In genomic region chr16:8950580-8951077, GRCh38 we compare ENCODE assay signal across 13 cellular contexts. TPM values are rescaled to one million over a fixed set of nuclear protein-coding genes. Genes with fewer than 3 reads are reported as not detected.
DNase-seq lines count a peak whose midpoint lies in the region; ATAC-seq, FAIRE-seq and TF ChIP-seq lines count a peak whose summit lies in the region.
"Had no signal": no experiment of that assay in that cellular context is flagged by ENCODE, and none has a peak within 500 bp of the region (broad histone marks: within the 10 kb centered on the region; RNA-seq: fewer than 3 reads in every experiment).

No MANE protein-coding gene starts in this region.

- peaks cover 0 to 6% (median 4%) of the 10 kb centered on the region in 3 donors for H3K36me3 Mint-ChIP-seq in CD8-positive, alpha-beta memory T cell
- no peaks in the 10 kb centered on the region for H3K36me3 Mint-ChIP-seq in neural crest cell (ENCODE audit: low read depth)

- H3K9ac ChIP-seq in SU-DHL-6 (ENCODE audit: low read length) = peak overlapping the region; percentile 47

- peaks cover 5% of the 10 kb centered on the region; the same call in 1 of the 2 replicates for H4K20me1 ChIP-seq in SU-DHL-6 (ENCODE audit: low read depth, low read length)

- H3K9me3 Mint-ChIP-seq in CD8-positive, alpha-beta memory T cell = no peaks in the 10 kb centered on the region
- no peaks in the 10 kb centered on the region for H3K9me3 Mint-ChIP-seq in neural crest cell
- H3K9me3 Mint-ChIP-seq: activated T-cell treated with anti-CD3 and anti-CD28 coated beads, Interleukin-2, amount 50 U/mL, for 72 hours had no signal

- no peak for FAIRE-seq in H54 (lab: Jason Lieb, UNC)
- FAIRE-seq: TTC549, urothelium cell line had no signal

- no peaks in the 10 kb centered on the region for H3K36me3 ChIP-seq in CD8-positive, alpha-beta memory T cell (ENCODE audit: insufficient read depth, low read length)
- no peaks in the 10 kb centered on the region for H3K36me3 ChIP-seq in SU-DHL-6 (ENCODE audit: low read length)

- no peak for ATAC-seq in HG03460 (IDR thresholded peaks at IDR 0.05; ENCODE audit: unreplicated experiment)

- no peak for TF ChIP-seq POLR2A in H54 (IDR thresholded peaks at IDR 0.05; ENCODE audit: low read depth, low read length)

- no peak for DNase-seq in CD8-positive, alpha-beta memory T cell
- DNase-seq in fibroblast of mammary gland (ENCODE audit: low read depth) (peak; percentile 38), neural crest cell (ENCODE audit: low read depth, low spot score) (no peak), SHP77 (lab: John Stamatoyannopoulos, UW) (no peak), H54 (ENCODE audit: insufficient read length, low spot score) (no peak), SW480 (ENCODE audit: low spot score) (no peak)
- DNase-seq: activated T-cell treated with anti-CD3 and anti-CD28 coated beads, Interleukin-2, amount 50 U/mL, for 72 hours; NCI-H2107; PC-9 had no signal

- peak overlapping the region; percentile 97 for H3K4me2 ChIP-seq in SU-DHL-6 (ENCODE audit: low read depth, low read length, poor library complexity, severe bottlenecking)
- H3K4me2 ChIP-seq: PC-9 had no signal

- POLR2A ChIA-PET in CD8-positive, alpha-beta memory T cell (lab: Charles Lee) = interaction anchor here (0.6 kb wide), 1 partner anchor 9 kb away, joined by 3 read pairs; no protein-coding TSS in a partner anchor

- no peaks in the 10 kb centered on the region for H3K27me3 ChIP-seq in CD8-positive, alpha-beta memory T cell (ENCODE audit: insufficient read depth, low read length, poor library complexity, severe bottlenecking)
- no peaks in the 10 kb centered on the region for H3K27me3 ChIP-seq in SU-DHL-6 (ENCODE audit: low read length)

- H3F3A ChIP-seq in SU-DHL-6 (ENCODE audit: insufficient read depth) = peaks cover 50% of the 10 kb centered on the region

- no peaks in the 10 kb centered on the region for H3K9me3 ChIP-seq in CD8-positive, alpha-beta memory T cell (ENCODE audit: low read length)
- H3K9me3 ChIP-seq in SU-DHL-6 (ENCODE audit: insufficient read depth, low read length) = no peaks in the 10 kb centered on the region

- TF ChIP-seq CTCF in SU-DHL-6 (IDR thresholded peaks at IDR 0.05; ENCODE audit: insufficient read depth, low read length, poor library complexity, severe bottlenecking) (no peak), fibroblast of mammary gland (conservative IDR thresholded peaks at IDR 0.05; ENCODE audit: control insufficient read depth, insufficient read depth, low read depth, low read length) (no peak), neural crest cell (conservative IDR thresholded peaks at IDR 0.05) (no peak)

- no peak overlapping the region for H2AFZ ChIP-seq in SU-DHL-6 (ENCODE audit: low read depth, low read length, severe bottlenecking)
- H2AFZ ChIP-seq: PC-9 had no signal

- H3K9me2 ChIP-seq in SU-DHL-6 (replicated peaks; ENCODE audit: insufficient read depth, low read length) = no peaks in the 10 kb centered on the region

- H3K27ac Mint-ChIP-seq in CD8-positive, alpha-beta memory T cell = peak overlapping the region in 4 of 8 donors; percentile 4 to 63 (median 34)
- no peak overlapping the region for H3K27ac Mint-ChIP-seq in neural crest cell (ENCODE audit: unreplicated experiment)
- H3K27ac Mint-ChIP-seq: activated T-cell treated with anti-CD3 and anti-CD28 coated beads, Interleukin-2, amount 50 U/mL, for 72 hours had no signal

- no peaks in the 10 kb centered on the region for H3K27me3 Mint-ChIP-seq in CD8-positive, alpha-beta memory T cell
- H3K27me3 Mint-ChIP-seq in neural crest cell (ENCODE audit: low read depth) = no peaks in the 10 kb centered on the region

- H3K79me2 ChIP-seq in SU-DHL-6 (ENCODE audit: insufficient read depth, low read length) = peaks cover 94% of the 10 kb centered on the region

- H3K4me3 ChIP-seq in CD8-positive, alpha-beta memory T cell (ENCODE audit: low read length) = no peak overlapping the region
- H3K4me3 ChIP-seq in SU-DHL-6 (ENCODE audit: insufficient read depth, low read length, poor library complexity, severe bottlenecking) (peak overlapping the region; percentile 22), fibroblast of mammary gland (ENCODE audit: control insufficient read depth, low read depth, low read length) (no peak overlapping the region)
- H3K4me3 ChIP-seq: PC-9 had no signal

- H3K4me1 ChIP-seq in CD8-positive, alpha-beta memory T cell (ENCODE audit: insufficient read depth, low read length) = peaks cover 90% of the 10 kb centered on the region

- peaks cover 85 to 94% (median 90%) of the 10 kb centered on the region in 3 donors for H3K4me1 Mint-ChIP-seq in CD8-positive, alpha-beta memory T cell
- peaks cover 68% of the 10 kb centered on the region for H3K4me1 Mint-ChIP-seq in neural crest cell

- no peak overlapping the region for H3K27ac ChIP-seq in CD8-positive, alpha-beta memory T cell (ENCODE audit: low read depth, low read length)
- peak overlapping the region; percentile 92 for H3K27ac ChIP-seq in SU-DHL-6 (ENCODE audit: low read depth, low read length)
- H3K27ac ChIP-seq: PC-9 had no signal

- H3K4me3 Mint-ChIP-seq in CD8-positive, alpha-beta memory T cell = peak overlapping the region in 5 of 7 donors; percentile 25 to 71 (median 68)
- peak overlapping the region; percentile 5 for H3K4me3 Mint-ChIP-seq in neural crest cell

- CTCF ChIA-PET in CD8-positive, alpha-beta memory T cell (lab: Charles Lee) = interaction anchor here (0.7 to 1.7 kb wide), 6 partner anchors 10 to 188 kb away, joined by 3 to 6 read pairs (median 3); no protein-coding TSS in a partner anchor

RNA-seq across cellular contexts. Expression of gene USP7, which starts 13.1 kb away (rescaled TPM):
- 100 to 1,000 TPM; 189 to 192 TPM for total RNA-seq in CD8-positive, alpha-beta memory T cell
- 12.6 TPM for polyA plus RNA-seq in CD8-positive, alpha-beta memory T cell
- 151 and 162 TPM in 2 replicates for total RNA-seq in neural crest cell
